Comparison of ENCODE assay signal across 1 cellular context in genomic region chrX:30830544-30830943, GRCh38.
TF ChIP-seq lines count a peak whose summit lies in the region.

No MANE protein-coding gene starts in this region.

TF ChIP-seq in GM23338, 12 proteins besides CTCF, POLR2A, EP300 and RAD21:
- TF ChIP-seq, protein P1, sequence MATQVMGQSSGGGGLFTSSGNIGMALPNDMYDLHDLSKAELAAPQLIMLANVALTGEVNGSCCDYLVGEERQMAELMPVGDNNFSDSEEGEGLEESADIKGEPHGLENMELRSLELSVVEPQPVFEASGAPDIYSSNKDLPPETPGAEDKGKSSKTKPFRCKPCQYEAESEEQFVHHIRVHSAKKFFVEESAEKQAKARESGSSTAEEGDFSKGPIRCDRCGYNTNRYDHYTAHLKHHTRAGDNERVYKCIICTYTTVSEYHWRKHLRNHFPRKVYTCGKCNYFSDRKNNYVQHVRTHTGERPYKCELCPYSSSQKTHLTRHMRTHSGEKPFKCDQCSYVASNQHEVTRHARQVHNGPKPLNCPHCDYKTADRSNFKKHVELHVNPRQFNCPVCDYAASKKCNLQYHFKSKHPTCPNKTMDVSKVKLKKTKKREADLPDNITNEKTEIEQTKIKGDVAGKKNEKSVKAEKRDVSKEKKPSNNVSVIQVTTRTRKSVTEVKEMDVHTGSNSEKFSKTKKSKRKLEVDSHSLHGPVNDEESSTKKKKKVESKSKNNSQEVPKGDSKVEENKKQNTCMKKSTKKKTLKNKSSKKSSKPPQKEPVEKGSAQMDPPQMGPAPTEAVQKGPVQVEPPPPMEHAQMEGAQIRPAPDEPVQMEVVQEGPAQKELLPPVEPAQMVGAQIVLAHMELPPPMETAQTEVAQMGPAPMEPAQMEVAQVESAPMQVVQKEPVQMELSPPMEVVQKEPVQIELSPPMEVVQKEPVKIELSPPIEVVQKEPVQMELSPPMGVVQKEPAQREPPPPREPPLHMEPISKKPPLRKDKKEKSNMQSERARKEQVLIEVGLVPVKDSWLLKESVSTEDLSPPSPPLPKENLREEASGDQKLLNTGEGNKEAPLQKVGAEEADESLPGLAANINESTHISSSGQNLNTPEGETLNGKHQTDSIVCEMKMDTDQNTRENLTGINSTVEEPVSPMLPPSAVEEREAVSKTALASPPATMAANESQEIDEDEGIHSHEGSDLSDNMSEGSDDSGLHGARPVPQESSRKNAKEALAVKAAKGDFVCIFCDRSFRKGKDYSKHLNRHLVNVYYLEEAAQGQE (IDR thresholded peaks at IDR 0.05; ENCODE audit: unreplicated experiment): no peak
- TF ChIP-seq CREB1 (CRISPR knock-in tag; IDR thresholded peaks at IDR 0.05; ENCODE audit: low read depth): no peak
- TF ChIP-seq ZNF114 (CRISPR knock-in tag; IDR thresholded peaks at IDR 0.05): no peak
- TF ChIP-seq, protein P2, sequence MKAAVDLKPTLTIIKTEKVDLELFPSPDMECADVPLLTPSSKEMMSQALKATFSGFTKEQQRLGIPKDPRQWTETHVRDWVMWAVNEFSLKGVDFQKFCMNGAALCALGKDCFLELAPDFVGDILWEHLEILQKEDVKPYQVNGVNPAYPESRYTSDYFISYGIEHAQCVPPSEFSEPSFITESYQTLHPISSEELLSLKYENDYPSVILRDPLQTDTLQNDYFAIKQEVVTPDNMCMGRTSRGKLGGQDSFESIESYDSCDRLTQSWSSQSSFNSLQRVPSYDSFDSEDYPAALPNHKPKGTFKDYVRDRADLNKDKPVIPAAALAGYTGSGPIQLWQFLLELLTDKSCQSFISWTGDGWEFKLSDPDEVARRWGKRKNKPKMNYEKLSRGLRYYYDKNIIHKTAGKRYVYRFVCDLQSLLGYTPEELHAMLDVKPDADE (IDR thresholded peaks at IDR 0.05): no peak
- no peak for TF ChIP-seq ZNF331 (CRISPR knock-in tag; IDR thresholded peaks at IDR 0.05; ENCODE audit: low read depth)
- no peak for TF ChIP-seq STAT1 (IDR thresholded peaks at IDR 0.05; ENCODE audit: unreplicated experiment)
- no peak for TF ChIP-seq EZH2phosphoT487 (IDR thresholded peaks at IDR 0.05; ENCODE audit: unreplicated experiment)
- TF ChIP-seq EZH2 (IDR thresholded peaks at IDR 0.05; ENCODE audit: low read depth, unreplicated experiment): no peak
- TF ChIP-seq NANOG (IDR thresholded peaks at IDR 0.05; ENCODE audit: borderline replicate concordance): no peak
- no peak for TF ChIP-seq ZNF462 (CRISPR knock-in tag; IDR thresholded peaks at IDR 0.05)
- no peak for TF ChIP-seq POLR2AphosphoS5 (IDR thresholded peaks at IDR 0.05; ENCODE audit: low read depth)
- no peak for TF ChIP-seq JUNB (IDR thresholded peaks at IDR 0.05; ENCODE audit: unreplicated experiment)
